20 cellular contexts compared by ENCODE assay signal in the genomic region with DNA sequence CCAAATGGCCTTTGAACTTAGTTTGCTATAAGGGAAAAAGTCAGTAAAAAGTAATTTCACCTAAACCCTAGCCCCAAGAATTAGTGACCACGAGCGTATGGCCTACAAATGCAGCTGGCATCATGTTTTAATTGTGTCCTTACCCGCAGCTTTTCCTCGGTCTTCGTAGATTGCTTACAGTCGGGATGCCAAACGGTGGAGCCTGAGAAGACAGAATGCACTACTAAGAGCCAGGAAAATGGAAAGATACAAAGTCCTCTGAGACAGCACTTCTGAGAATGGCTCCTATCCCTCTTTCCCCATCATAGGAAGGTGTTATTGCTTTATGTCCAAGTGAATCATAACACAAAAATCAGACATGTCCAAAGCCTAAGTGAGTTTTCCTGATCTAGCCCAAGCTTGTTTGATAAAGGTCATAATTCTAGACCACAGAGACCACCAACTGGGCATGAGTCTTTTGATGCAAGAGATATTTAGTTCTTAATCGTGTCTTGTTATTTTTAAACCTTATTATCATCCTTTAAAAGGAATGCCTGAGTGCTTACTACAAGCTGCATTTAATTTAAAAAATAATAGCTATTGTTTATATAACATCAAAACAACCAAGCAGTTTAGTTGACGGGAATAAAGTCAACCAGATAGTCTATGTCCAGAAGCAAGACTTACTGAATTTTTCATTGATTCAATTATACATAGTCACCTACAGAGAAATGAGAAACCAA.
DNase-seq lines count a peak whose midpoint lies in the region; ATAC-seq, FAIRE-seq and TF ChIP-seq lines count a peak whose summit lies in the region.
"Had no signal": no experiment of that assay in that cellular context is flagged by ENCODE, and none has a peak within 500 bp of the region (broad histone marks: within the 10 kb centered on the region; RNA-seq: fewer than 3 reads in every experiment).

No MANE protein-coding gene starts in this region.

- DNase-seq in activated CD8-positive, alpha-beta T cell treated with anti-CD3 and anti-CD28 coated beads for 36 hours = no peak
- no peak for DNase-seq in activated CD8-positive, alpha-beta T cell treated with anti-CD3 and anti-CD28 coated beads, Interleukin-2, amount 10 ng/mL, durations not matched to agents 7 days and 5 days
- peak; percentile 41 for DNase-seq in HFFc6
- no peak for DNase-seq in stimulated activated CD4-positive, alpha-beta T cell treated with anti-CD3 and anti-CD28 coated beads, Interleukin-4, amount 100 ng/mL, for 24 hours
- no peak for DNase-seq in activated CD8-positive, alpha-beta memory T cell treated with anti-CD3 and anti-CD28 coated beads for 24 hours
- no peak for DNase-seq in putamen (ENCODE audit: low spot score)
- DNase-seq: activated CD8-positive, alpha-beta memory T cell treated with anti-CD3 and anti-CD28 coated beads, Interleukin-2, amount 50 U/mL, for 48 hours; anterior cingulate cortex; esophagus squamous epithelium; left colon; NCI-H1930; NCI-H524; OCI-M1; ovary; stimulated activated naive B cell treated with anti-CD40 and anti-IgM and Interleukin-4, amounts not matched to agents 10 μg/mL and 1 μg/mL and 100 μg/mL, for 72 hours; upper lobe of right lung had no signal

- FAIRE-seq in islet of Langerhans (lab: Jason Lieb, UNC) = peak; percentile 65
- FAIRE-seq: A549 had no signal

- no peak overlapping the region for H3K4me3 Mint-ChIP-seq in activated CD8-positive, alpha-beta T cell treated with anti-CD3 and anti-CD28 coated beads for 36 hours
- no peak overlapping the region for H3K4me3 Mint-ChIP-seq in activated CD8-positive, alpha-beta T cell treated with anti-CD3 and anti-CD28 coated beads, Interleukin-2, amount 10 ng/mL, durations not matched to agents 7 days and 5 days
- H3K4me3 Mint-ChIP-seq in HFFc6 = no peak overlapping the region
- peak overlapping the region; percentile 47 for H3K4me3 Mint-ChIP-seq in activated T-helper 17 cell treated with anti-CD3 and anti-CD28 coated beads, Interleukin-2, amount 50 U/mL, for 72 hours
- H3K4me3 Mint-ChIP-seq: dendritic cell treated with granulocyte-macrophage colony-stimulating factor and Interleukin-4, amounts not matched to agents 40 ng/mL and 50 ng/mL, for 4 days; stimulated activated naive B cell treated with anti-CD40 and anti-IgM and Interleukin-4, amounts not matched to agents 10 μg/mL and 1 μg/mL and 100 μg/mL, for 72 hours had no signal

- H3K27me3 Mint-ChIP-seq in activated CD8-positive, alpha-beta T cell treated with anti-CD3 and anti-CD28 coated beads for 36 hours = no peaks in the 10 kb centered on the region
- no peaks in the 10 kb centered on the region for H3K27me3 Mint-ChIP-seq in activated CD8-positive, alpha-beta T cell treated with anti-CD3 and anti-CD28 coated beads, Interleukin-2, amount 10 ng/mL, durations not matched to agents 7 days and 5 days (ENCODE audit: low read depth)
- H3K27me3 Mint-ChIP-seq in HFFc6 (ENCODE audit: insufficient read depth) = no peaks in the 10 kb centered on the region; the same call in 1 of the 2 replicates
- no peaks in the 10 kb centered on the region for H3K27me3 Mint-ChIP-seq in activated T-helper 17 cell treated with anti-CD3 and anti-CD28 coated beads, Interleukin-2, amount 50 U/mL, for 72 hours
- H3K27me3 Mint-ChIP-seq: dendritic cell treated with granulocyte-macrophage colony-stimulating factor and Interleukin-4, amounts not matched to agents 40 ng/mL and 50 ng/mL, for 4 days; stimulated activated naive B cell treated with anti-CD40 and anti-IgM and Interleukin-4, amounts not matched to agents 10 μg/mL and 1 μg/mL and 100 μg/mL, for 72 hours had no signal

- ATAC-seq in activated CD8-positive, alpha-beta T cell treated with anti-CD3 and anti-CD28 coated beads for 36 hours = no peak
- ATAC-seq in activated CD8-positive, alpha-beta T cell treated with anti-CD3 and anti-CD28 coated beads, Interleukin-2, amount 10 ng/mL, durations not matched to agents 7 days and 5 days = no peak
- ATAC-seq in activated T-helper 17 cell treated with anti-CD3 and anti-CD28 coated beads, Interleukin-2, amount 50 U/mL, for 72 hours (replicated peaks) = no peak
- ATAC-seq: left colon, upper lobe of right lung had no signal

- peaks cover 62% of the 10 kb centered on the region for H3K36me3 Mint-ChIP-seq in activated CD8-positive, alpha-beta T cell treated with anti-CD3 and anti-CD28 coated beads for 36 hours (ENCODE audit: low read depth)
- H3K36me3 Mint-ChIP-seq in activated CD8-positive, alpha-beta T cell treated with anti-CD3 and anti-CD28 coated beads, Interleukin-2, amount 10 ng/mL, durations not matched to agents 7 days and 5 days (ENCODE audit: low read depth) = peaks cover 61% of the 10 kb centered on the region
- peaks cover 6% of the 10 kb centered on the region; the same call in 1 of the 2 replicates for H3K36me3 Mint-ChIP-seq in HFFc6 (ENCODE audit: low read depth)
- peaks cover 85% of the 10 kb centered on the region for H3K36me3 Mint-ChIP-seq in activated T-helper 17 cell treated with anti-CD3 and anti-CD28 coated beads, Interleukin-2, amount 50 U/mL, for 72 hours (ENCODE audit: low read depth)

- POLR2A ChIA-PET in activated CD8-positive, alpha-beta T cell treated with anti-CD3 and anti-CD28 coated beads for 36 hours (lab: Charles Lee) = interaction anchor here (0.9 to 2.7 kb wide), 5 partner anchors 27 to 64 kb away, joined by 3 to 16 read pairs (median 3); no protein-coding TSS in a partner anchor
- POLR2A ChIA-PET in activated CD8-positive, alpha-beta T cell treated with anti-CD3 and anti-CD28 coated beads, Interleukin-2, amount 10 ng/mL, durations not matched to agents 7 days and 5 days (lab: Charles Lee) = no interaction called here

- H3K9me3 Mint-ChIP-seq in activated CD8-positive, alpha-beta T cell treated with anti-CD3 and anti-CD28 coated beads for 36 hours = peaks cover 2% of the 10 kb centered on the region
- H3K9me3 Mint-ChIP-seq in activated CD8-positive, alpha-beta T cell treated with anti-CD3 and anti-CD28 coated beads, Interleukin-2, amount 10 ng/mL, durations not matched to agents 7 days and 5 days (ENCODE audit: insufficient read depth) = peaks cover 6% of the 10 kb centered on the region
- no peaks in the 10 kb centered on the region for H3K9me3 Mint-ChIP-seq in HFFc6
- no peaks in the 10 kb centered on the region for H3K9me3 Mint-ChIP-seq in activated T-helper 17 cell treated with anti-CD3 and anti-CD28 coated beads, Interleukin-2, amount 50 U/mL, for 72 hours
- H3K9me3 Mint-ChIP-seq: dendritic cell treated with granulocyte-macrophage colony-stimulating factor and Interleukin-4, amounts not matched to agents 40 ng/mL and 50 ng/mL, for 4 days; stimulated activated naive B cell treated with anti-CD40 and anti-IgM and Interleukin-4, amounts not matched to agents 10 μg/mL and 1 μg/mL and 100 μg/mL, for 72 hours had no signal

- H3K27ac Mint-ChIP-seq in activated CD8-positive, alpha-beta T cell treated with anti-CD3 and anti-CD28 coated beads for 36 hours = peak overlapping the region; percentile 76
- no peak overlapping the region for H3K27ac Mint-ChIP-seq in activated CD8-positive, alpha-beta T cell treated with anti-CD3 and anti-CD28 coated beads, Interleukin-2, amount 10 ng/mL, durations not matched to agents 7 days and 5 days
- H3K27ac Mint-ChIP-seq in HFFc6 = no peak overlapping the region; the same call in 1 of the 2 replicates
- H3K27ac Mint-ChIP-seq in activated T-helper 17 cell treated with anti-CD3 and anti-CD28 coated beads, Interleukin-2, amount 50 U/mL, for 72 hours = peak overlapping the region; percentile 60
- H3K27ac Mint-ChIP-seq: dendritic cell treated with granulocyte-macrophage colony-stimulating factor and Interleukin-4, amounts not matched to agents 40 ng/mL and 50 ng/mL, for 4 days; stimulated activated naive B cell treated with anti-CD40 and anti-IgM and Interleukin-4, amounts not matched to agents 10 μg/mL and 1 μg/mL and 100 μg/mL, for 72 hours had no signal

- H3K4me1 Mint-ChIP-seq in activated CD8-positive, alpha-beta T cell treated with anti-CD3 and anti-CD28 coated beads for 36 hours (ENCODE audit: low read depth) = peaks cover 61% of the 10 kb centered on the region
- peaks cover 36% of the 10 kb centered on the region for H3K4me1 Mint-ChIP-seq in activated CD8-positive, alpha-beta T cell treated with anti-CD3 and anti-CD28 coated beads, Interleukin-2, amount 10 ng/mL, durations not matched to agents 7 days and 5 days (ENCODE audit: low read depth)
- peaks cover 26% of the 10 kb centered on the region for H3K4me1 Mint-ChIP-seq in HFFc6 (ENCODE audit: low read depth)
- peaks cover 35% of the 10 kb centered on the region for H3K4me1 Mint-ChIP-seq in activated T-helper 17 cell treated with anti-CD3 and anti-CD28 coated beads, Interleukin-2, amount 50 U/mL, for 72 hours

- TF ChIP-seq CTCF in activated CD8-positive, alpha-beta T cell treated with anti-CD3 and anti-CD28 coated beads for 36 hours (IDR thresholded peaks at IDR 0.05) = no peak
- TF ChIP-seq CTCF in HFFc6 (IDR thresholded peaks at IDR 0.05) = no peak

- intact Hi-C loops in activated CD8-positive, alpha-beta T cell treated with anti-CD3 and anti-CD28 coated beads for 36 hours (cut with micrococcal nuclease) = no loop called here

- CTCF ChIA-PET in activated CD8-positive, alpha-beta T cell treated with anti-CD3 and anti-CD28 coated beads for 36 hours (lab: Charles Lee) = interaction anchor here (0.8 to 4.2 kb wide), 15 partner anchors 9 to 211 kb away, joined by 3 to 51 read pairs (median 6); no protein-coding TSS in a partner anchor
- CTCF ChIA-PET in activated CD8-positive, alpha-beta T cell treated with anti-CD3 and anti-CD28 coated beads, Interleukin-2, amount 10 ng/mL, durations not matched to agents 7 days and 5 days (lab: Charles Lee) = interaction anchor here (0.9 to 4.4 kb wide), 11 partner anchors 9 to 208 kb away, joined by 3 to 38 read pairs (median 4); no protein-coding TSS in a partner anchor

Comparison
In these comparisons a context has a peak if more than half of its experiments do, and no peak if none do; other contexts are left out.
1. H3K27ac Mint-ChIP-seq: peak in activated CD8-positive, alpha-beta T cell treated with anti-CD3 and anti-CD28 coated beads for 36 hours (single experiment) and activated T-helper 17 cell treated with anti-CD3 and anti-CD28 coated beads, Interleukin-2, amount 50 U/mL, for 72 hours (single experiment); none in activated CD8-positive, alpha-beta T cell treated with anti-CD3 and anti-CD28 coated beads, Interleukin-2, amount 10 ng/mL, durations not matched to agents 7 days and 5 days (single experiment) and HFFc6 (single experiment).